ENCODE assay signal across 1 cellular context in the genomic region with DNA sequence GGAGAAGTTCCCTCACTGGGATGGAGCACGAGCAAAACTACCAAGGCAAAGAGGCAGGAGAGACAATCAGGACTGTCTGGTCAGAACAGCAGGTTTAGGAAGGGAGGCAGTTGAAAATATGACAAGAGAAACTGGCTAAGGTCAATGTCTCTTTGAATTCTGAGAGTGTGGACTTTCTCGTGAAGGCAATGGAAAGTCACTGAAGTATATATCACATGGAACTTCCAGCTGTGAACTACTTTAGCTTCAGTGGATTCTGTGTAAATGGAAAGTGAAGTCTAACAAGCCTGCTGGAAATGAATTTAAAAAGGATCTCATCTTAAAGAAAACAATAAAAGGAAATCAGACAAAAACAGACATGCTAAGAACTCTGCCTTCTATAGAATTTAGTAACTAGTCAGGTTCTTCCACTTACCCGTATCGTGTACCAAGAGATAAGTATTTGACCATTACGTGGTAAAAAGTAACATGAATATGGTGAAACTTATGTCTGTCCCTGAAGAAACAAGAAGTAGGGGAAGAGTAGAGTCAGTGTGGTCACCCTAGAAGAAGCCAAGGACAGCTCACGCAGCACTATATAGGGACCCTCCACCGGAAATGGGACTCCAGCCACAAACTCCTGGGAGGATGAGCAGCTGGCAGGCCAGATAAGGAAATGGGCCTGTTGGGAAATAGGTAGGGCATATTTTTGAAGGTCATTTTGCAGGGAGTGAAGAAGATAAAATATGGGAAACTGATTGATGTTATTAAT.
TF ChIP-seq lines count a peak whose summit lies in the region.

No MANE protein-coding gene starts in this region.

TF ChIP-seq in K562, 482 proteins besides CTCF, POLR2A, EP300 and RAD21 (continued from another document and continues in another):
- TF ChIP-seq, protein P1, sequence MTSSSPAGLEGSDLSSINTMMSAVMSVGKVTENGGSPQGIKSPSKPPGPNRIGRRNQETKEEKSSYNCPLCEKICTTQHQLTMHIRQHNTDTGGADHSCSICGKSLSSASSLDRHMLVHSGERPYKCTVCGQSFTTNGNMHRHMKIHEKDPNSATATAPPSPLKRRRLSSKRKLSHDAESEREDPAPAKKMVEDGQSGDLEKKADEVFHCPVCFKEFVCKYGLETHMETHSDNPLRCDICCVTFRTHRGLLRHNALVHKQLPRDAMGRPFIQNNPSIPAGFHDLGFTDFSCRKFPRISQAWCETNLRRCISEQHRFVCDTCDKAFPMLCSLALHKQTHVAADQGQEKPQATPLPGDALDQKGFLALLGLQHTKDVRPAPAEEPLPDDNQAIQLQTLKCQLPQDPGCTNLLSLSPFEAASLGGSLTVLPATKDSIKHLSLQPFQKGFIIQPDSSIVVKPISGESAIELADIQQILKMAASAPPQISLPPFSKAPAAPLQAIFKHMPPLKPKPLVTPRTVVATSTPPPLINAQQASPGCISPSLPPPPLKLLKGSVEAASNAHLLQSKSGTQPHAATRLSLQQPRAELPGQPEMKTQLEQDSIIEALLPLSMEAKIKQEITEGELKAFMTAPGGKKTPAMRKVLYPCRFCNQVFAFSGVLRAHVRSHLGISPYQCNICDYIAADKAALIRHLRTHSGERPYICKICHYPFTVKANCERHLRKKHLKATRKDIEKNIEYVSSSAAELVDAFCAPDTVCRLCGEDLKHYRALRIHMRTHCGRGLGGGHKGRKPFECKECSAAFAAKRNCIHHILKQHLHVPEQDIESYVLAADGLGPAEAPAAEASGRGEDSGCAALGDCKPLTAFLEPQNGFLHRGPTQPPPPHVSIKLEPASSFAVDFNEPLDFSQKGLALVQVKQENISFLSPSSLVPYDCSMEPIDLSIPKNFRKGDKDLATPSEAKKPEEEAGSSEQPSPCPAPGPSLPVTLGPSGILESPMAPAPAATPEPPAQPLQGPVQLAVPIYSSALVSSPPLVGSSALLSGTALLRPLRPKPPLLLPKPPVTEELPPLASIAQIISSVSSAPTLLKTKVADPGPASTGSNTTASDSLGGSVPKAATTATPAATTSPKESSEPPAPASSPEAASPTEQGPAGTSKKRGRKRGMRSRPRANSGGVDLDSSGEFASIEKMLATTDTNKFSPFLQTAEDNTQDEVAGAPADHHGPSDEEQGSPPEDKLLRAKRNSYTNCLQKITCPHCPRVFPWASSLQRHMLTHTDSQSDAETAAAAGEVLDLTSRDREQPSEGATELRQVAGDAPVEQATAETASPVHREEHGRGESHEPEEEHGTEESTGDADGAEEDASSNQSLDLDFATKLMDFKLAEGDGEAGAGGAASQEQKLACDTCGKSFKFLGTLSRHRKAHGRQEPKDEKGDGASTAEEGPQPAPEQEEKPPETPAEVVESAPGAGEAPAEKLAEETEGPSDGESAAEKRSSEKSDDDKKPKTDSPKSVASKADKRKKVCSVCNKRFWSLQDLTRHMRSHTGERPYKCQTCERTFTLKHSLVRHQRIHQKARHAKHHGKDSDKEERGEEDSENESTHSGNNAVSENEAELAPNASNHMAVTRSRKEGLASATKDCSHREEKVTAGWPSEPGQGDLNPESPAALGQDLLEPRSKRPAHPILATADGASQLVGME (CRISPR knock-in tag; IDR thresholded peaks at IDR 0.05), result 0 out of 2 replicates have a peak, but pooled peaks have one; percentile 86
- TF ChIP-seq TCF3 (CRISPR knock-in tag; IDR thresholded peaks at IDR 0.05) (peak; percentile 90), MTF1 (CRISPR knock-in tag; IDR thresholded peaks at IDR 0.05; ENCODE audit: borderline replicate concordance) (no peak), ZKSCAN8 (CRISPR knock-in tag; IDR thresholded peaks at IDR 0.05) (peak; percentile 89; the same call in 1 of the 2 replicates), GATAD2A (IDR thresholded peaks at IDR 0.05) (0 out of 2 replicates have a peak, but pooled peaks have one; percentile 65), SNRNP70 (optimal IDR thresholded peaks at IDR 0.05; ENCODE audit: low read depth, low read length) (no peak), NR2C2 (CRISPR knock-in tag; IDR thresholded peaks at IDR 0.05) (no peak), NR2C2 (tag; IDR thresholded peaks at IDR 0.05) (peak; percentile 64; the same call in 1 of the 2 replicates), NEUROD1 (IDR thresholded peaks at IDR 0.05; ENCODE audit: borderline replicate concordance, low read depth, low read length, partially characterized antibody) (peak; percentile 34), PML (IDR thresholded peaks at IDR 0.05; ENCODE audit: low read length) (peak; percentile 53; the same call in 1 of the 2 replicates), SMARCE1 (IDR thresholded peaks at IDR 0.05) (peak; percentile 85), ZNF79 (CRISPR knock-in tag; IDR thresholded peaks at IDR 0.05; ENCODE audit: low read depth) (peak; percentile 85), MTA1 (IDR thresholded peaks at IDR 0.05; ENCODE audit: borderline replicate concordance) (0 out of 2 replicates have a peak, but pooled peaks have one; percentile 43), NCOR1 (IDR thresholded peaks at IDR 0.05) (peak; percentile 75), MAZ (CRISPR knock-in tag; conservative IDR thresholded peaks at IDR 0.05 in 1 of 2, IDR thresholded peaks at IDR 0.05 in 1 of 2) (0 out of 4 replicates have a peak, but pooled peaks have one; percentile 17 to 63), ZNF644 (tag; IDR thresholded peaks at IDR 0.05; ENCODE audit: low read depth) (peak; percentile 88), ZNF175 (CRISPR knock-in tag; IDR thresholded peaks at IDR 0.05; ENCODE audit: low read depth) (peak; percentile 96), BCL6 (CRISPR knock-in tag; IDR thresholded peaks at IDR 0.05) (peak; percentile 62; the same call in 1 of the 2 replicates), ZNF384 (IDR thresholded peaks at IDR 0.05; ENCODE audit: low read depth, low read length) (no peak), RUNX1 (IDR thresholded peaks at IDR 0.05; ENCODE audit: low read depth) (no peak), STAT5A (IDR thresholded peaks at IDR 0.05; ENCODE audit: borderline replicate concordance, low read length) (peak; percentile 60), CTBP1 (IDR thresholded peaks at IDR 0.05; ENCODE audit: borderline replicate concordance) (peak; percentile 68), ZNF584 (CRISPR knock-in tag; IDR thresholded peaks at IDR 0.05; ENCODE audit: low read depth) (peak; percentile 94), ESRRA (IDR thresholded peaks at IDR 0.05; ENCODE audit: borderline replicate concordance, low read depth) (peak; percentile 99)
- TF ChIP-seq, protein P2, sequence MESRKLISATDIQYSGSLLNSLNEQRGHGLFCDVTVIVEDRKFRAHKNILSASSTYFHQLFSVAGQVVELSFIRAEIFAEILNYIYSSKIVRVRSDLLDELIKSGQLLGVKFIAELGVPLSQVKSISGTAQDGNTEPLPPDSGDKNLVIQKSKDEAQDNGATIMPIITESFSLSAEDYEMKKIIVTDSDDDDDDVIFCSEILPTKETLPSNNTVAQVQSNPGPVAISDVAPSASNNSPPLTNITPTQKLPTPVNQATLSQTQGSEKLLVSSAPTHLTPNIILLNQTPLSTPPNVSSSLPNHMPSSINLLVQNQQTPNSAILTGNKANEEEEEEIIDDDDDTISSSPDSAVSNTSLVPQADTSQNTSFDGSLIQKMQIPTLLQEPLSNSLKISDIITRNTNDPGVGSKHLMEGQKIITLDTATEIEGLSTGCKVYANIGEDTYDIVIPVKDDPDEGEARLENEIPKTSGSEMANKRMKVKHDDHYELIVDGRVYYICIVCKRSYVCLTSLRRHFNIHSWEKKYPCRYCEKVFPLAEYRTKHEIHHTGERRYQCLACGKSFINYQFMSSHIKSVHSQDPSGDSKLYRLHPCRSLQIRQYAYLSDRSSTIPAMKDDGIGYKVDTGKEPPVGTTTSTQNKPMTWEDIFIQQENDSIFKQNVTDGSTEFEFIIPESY (CRISPR knock-in tag; IDR thresholded peaks at IDR 0.05), result no peak
- TF ChIP-seq, protein P3, sequence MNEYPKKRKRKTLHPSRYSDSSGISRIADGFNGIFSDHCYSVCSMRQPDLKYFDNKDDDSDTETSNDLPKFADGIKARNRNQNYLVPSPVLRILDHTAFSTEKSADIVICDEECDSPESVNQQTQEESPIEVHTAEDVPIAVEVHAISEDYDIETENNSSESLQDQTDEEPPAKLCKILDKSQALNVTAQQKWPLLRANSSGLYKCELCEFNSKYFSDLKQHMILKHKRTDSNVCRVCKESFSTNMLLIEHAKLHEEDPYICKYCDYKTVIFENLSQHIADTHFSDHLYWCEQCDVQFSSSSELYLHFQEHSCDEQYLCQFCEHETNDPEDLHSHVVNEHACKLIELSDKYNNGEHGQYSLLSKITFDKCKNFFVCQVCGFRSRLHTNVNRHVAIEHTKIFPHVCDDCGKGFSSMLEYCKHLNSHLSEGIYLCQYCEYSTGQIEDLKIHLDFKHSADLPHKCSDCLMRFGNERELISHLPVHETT (CRISPR knock-in tag; conservative IDR thresholded peaks at IDR 0.05 in 1 of 2, IDR thresholded peaks at IDR 0.05 in 1 of 2), result peak in 1 of 2 experiments; percentile 89; a peak in 2 of 4 replicates
- TF ChIP-seq, protein P4, sequence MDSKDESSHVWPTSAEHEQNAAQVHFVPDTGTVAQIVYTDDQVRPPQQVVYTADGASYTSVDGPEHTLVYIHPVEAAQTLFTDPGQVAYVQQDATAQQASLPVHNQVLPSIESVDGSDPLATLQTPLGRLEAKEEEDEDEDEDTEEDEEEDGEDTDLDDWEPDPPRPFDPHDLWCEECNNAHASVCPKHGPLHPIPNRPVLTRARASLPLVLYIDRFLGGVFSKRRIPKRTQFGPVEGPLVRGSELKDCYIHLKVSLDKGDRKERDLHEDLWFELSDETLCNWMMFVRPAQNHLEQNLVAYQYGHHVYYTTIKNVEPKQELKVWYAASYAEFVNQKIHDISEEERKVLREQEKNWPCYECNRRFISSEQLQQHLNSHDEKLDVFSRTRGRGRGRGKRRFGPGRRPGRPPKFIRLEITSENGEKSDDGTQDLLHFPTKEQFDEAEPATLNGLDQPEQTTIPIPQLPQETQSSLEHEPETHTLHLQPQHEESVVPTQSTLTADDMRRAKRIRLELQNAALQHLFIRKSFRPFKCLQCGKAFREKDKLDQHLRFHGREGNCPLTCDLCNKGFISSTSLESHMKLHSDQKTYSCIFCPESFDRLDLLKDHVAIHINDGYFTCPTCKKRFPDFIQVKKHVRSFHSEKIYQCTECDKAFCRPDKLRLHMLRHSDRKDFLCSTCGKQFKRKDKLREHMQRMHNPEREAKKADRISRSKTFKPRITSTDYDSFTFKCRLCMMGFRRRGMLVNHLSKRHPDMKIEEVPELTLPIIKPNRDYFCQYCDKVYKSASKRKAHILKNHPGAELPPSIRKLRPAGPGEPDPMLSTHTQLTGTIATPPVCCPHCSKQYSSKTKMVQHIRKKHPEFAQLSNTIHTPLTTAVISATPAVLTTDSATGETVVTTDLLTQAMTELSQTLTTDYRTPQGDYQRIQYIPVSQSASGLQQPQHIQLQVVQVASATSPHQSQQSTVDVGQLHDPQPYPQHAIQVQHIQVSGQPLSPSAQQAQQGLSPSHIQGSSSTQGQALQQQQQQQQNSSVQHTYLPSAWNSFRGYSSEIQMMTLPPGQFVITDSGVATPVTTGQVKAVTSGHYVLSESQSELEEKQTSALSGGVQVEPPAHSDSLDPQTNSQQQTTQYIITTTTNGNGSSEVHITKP (IDR thresholded peaks at IDR 0.05; ENCODE audit: partially characterized antibody), result no peak
- TF ChIP-seq, protein P5, sequence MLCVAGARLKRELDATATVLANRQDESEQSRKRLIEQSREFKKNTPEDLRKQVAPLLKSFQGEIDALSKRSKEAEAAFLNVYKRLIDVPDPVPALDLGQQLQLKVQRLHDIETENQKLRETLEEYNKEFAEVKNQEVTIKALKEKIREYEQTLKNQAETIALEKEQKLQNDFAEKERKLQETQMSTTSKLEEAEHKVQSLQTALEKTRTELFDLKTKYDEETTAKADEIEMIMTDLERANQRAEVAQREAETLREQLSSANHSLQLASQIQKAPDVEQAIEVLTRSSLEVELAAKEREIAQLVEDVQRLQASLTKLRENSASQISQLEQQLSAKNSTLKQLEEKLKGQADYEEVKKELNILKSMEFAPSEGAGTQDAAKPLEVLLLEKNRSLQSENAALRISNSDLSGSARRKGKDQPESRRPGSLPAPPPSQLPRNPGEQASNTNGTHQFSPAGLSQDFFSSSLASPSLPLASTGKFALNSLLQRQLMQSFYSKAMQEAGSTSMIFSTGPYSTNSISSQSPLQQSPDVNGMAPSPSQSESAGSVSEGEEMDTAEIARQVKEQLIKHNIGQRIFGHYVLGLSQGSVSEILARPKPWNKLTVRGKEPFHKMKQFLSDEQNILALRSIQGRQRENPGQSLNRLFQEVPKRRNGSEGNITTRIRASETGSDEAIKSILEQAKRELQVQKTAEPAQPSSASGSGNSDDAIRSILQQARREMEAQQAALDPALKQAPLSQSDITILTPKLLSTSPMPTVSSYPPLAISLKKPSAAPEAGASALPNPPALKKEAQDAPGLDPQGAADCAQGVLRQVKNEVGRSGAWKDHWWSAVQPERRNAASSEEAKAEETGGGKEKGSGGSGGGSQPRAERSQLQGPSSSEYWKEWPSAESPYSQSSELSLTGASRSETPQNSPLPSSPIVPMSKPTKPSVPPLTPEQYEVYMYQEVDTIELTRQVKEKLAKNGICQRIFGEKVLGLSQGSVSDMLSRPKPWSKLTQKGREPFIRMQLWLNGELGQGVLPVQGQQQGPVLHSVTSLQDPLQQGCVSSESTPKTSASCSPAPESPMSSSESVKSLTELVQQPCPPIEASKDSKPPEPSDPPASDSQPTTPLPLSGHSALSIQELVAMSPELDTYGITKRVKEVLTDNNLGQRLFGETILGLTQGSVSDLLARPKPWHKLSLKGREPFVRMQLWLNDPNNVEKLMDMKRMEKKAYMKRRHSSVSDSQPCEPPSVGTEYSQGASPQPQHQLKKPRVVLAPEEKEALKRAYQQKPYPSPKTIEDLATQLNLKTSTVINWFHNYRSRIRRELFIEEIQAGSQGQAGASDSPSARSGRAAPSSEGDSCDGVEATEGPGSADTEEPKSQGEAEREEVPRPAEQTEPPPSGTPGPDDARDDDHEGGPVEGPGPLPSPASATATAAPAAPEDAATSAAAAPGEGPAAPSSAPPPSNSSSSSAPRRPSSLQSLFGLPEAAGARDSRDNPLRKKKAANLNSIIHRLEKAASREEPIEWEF (CRISPR knock-in tag; IDR thresholded peaks at IDR 0.05), result peak; percentile 78
- TF ChIP-seq, protein P6, sequence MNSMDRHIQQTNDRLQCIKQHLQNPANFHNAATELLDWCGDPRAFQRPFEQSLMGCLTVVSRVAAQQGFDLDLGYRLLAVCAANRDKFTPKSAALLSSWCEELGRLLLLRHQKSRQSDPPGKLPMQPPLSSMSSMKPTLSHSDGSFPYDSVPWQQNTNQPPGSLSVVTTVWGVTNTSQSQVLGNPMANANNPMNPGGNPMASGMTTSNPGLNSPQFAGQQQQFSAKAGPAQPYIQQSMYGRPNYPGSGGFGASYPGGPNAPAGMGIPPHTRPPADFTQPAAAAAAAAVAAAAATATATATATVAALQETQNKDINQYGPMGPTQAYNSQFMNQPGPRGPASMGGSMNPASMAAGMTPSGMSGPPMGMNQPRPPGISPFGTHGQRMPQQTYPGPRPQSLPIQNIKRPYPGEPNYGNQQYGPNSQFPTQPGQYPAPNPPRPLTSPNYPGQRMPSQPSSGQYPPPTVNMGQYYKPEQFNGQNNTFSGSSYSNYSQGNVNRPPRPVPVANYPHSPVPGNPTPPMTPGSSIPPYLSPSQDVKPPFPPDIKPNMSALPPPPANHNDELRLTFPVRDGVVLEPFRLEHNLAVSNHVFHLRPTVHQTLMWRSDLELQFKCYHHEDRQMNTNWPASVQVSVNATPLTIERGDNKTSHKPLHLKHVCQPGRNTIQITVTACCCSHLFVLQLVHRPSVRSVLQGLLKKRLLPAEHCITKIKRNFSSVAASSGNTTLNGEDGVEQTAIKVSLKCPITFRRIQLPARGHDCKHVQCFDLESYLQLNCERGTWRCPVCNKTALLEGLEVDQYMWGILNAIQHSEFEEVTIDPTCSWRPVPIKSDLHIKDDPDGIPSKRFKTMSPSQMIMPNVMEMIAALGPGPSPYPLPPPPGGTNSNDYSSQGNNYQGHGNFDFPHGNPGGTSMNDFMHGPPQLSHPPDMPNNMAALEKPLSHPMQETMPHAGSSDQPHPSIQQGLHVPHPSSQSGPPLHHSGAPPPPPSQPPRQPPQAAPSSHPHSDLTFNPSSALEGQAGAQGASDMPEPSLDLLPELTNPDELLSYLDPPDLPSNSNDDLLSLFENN (IDR thresholded peaks at IDR 0.05; ENCODE audit: low read depth in 2 of 2, low read length in 2 of 2), result peak in 1 of 2 experiments; percentile 83; a peak in 2 of 4 replicates
